8 cellular contexts compared by ENCODE assay signal in the genomic region with DNA sequence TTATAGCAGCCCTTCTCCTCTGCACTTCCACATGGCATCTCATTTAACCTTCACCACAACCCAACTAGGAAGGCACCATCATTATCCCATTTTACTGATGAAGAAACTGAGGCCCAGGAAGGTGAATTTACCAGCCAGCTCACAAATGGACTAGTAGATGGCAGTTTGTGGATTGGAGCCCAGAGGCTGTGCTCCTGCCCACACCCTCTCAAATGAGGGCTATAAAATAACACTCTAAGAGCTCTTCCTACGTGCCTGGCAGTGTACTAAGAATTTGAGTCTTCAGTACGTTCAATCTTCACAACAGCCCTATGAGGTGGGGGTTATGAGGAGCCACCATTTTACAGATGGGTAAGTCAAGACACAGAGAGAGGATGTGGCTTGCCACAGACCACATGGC. TPM values are rescaled to one million over a fixed set of nuclear protein-coding genes. Genes with fewer than 3 reads are reported as not detected.
DNase-seq lines count a peak whose midpoint lies in the region; ATAC-seq and TF ChIP-seq lines count a peak whose summit lies in the region.
"Not testable (repeated sequence)": the region's sequence is repeated elsewhere in the genome, so short reads cannot be mapped to it uniquely, and the experiment has no call there.
"Had no signal": no experiment of that assay in that cellular context is flagged by ENCODE, and none has a peak within 500 bp of the region (broad histone marks: within the 10 kb centered on the region; RNA-seq: fewer than 3 reads in every experiment).

No MANE protein-coding gene starts in this region.

- H3K36me3 ChIP-seq in mucosa of descending colon (ENCODE audit: low read depth), result not testable (repeated sequence)

- not testable (repeated sequence) for TF ChIP-seq CTCF in mucosa of descending colon (IDR thresholded peaks at IDR 0.05)

- H3K4me3 ChIP-seq in mucosa of descending colon, result not testable (repeated sequence)

- H3K4me1 ChIP-seq in mucosa of descending colon (ENCODE audit: low read depth), result not testable (repeated sequence)

- intact Hi-C loops in left colon (cut with DNase I, micrococcal nuclease); mucosa of descending colon (cut with DNase I, micrococcal nuclease); sciatic nerve (cut with DNase I): not testable (repeated sequence)

- ATAC-seq in left colon (peak; percentile 64), mucosa of descending colon (peak; percentile 57), sciatic nerve (peak; percentile 8)

- not testable (repeated sequence) for H3K9me3 ChIP-seq in mucosa of descending colon

- not testable (repeated sequence) for DNase-seq in left colon; mucosa of descending colon; sciatic nerve (ENCODE audit: low spot score)

RNA-seq across cellular contexts. Expression of a gene that starts 31.5 kb away (rescaled TPM):
- total RNA-seq in left colon (1 to 10 TPM; 1.4 to 1.8 TPM), mucosa of descending colon (1 to 10 TPM; 2.0 to 4.4 (median 2.2) TPM), sciatic nerve (5.2 TPM)
- total RNA-seq: A172, A673, Caco-2, Calu3, Daoy had no signal

Comparison
In these comparisons a context has a peak if more than half of its experiments do, and no peak if none do; other contexts are left out.
1. ATAC-seq: peak in every context shown above with its lines; median percentile 64 in left colon; 57 in mucosa of descending colon; 8 in sciatic nerve.